In genomic region chr12:6198556-6198955, GRCh38 we compare ENCODE assay signal across 13 cellular contexts. TPM values are rescaled to one million over a fixed set of nuclear protein-coding genes. Genes with fewer than 3 reads are reported as not detected.
A peak's percentile ranks its signal among the peaks of the same experiment; 100 is the strongest.
DNase-seq lines count a peak whose midpoint lies in the region; ATAC-seq and TF ChIP-seq lines count a peak whose summit lies in the region.
"Had no signal": no experiment of that assay in that cellular context is flagged by ENCODE, and none has a peak within 500 bp of the region (broad histone marks: within the 10 kb centered on the region; RNA-seq: fewer than 3 reads in every experiment).

No MANE protein-coding gene starts in this region.

- no peaks in the 10 kb centered on the region for H3K36me3 ChIP-seq in breast epithelium
- H3K36me3 ChIP-seq in neural progenitor cell = no peaks in the 10 kb centered on the region
- H3K36me3 ChIP-seq in upper lobe of right lung = no peaks in the 10 kb centered on the region

- no peaks in the 10 kb centered on the region for H3K36me3 Mint-ChIP-seq in MCF 10A (ENCODE audit: insufficient read depth, unreplicated experiment)
- H3K36me3 Mint-ChIP-seq in dendritic cell treated with granulocyte-macrophage colony-stimulating factor and Interleukin-4, amounts not matched to agents 40 ng/mL and 50 ng/mL, for 4 days (ENCODE audit: low read depth) = no peaks in the 10 kb centered on the region
- H3K36me3 Mint-ChIP-seq in neural progenitor cell = no peaks in the 10 kb centered on the region

- H3K9ac ChIP-seq in neural progenitor cell = no peak overlapping the region

- H3K9me3 Mint-ChIP-seq in MCF 10A (ENCODE audit: unreplicated experiment) (no peaks in the 10 kb centered on the region), neural progenitor cell (no peaks in the 10 kb centered on the region)
- no peaks in the 10 kb centered on the region for H3K9me3 Mint-ChIP-seq in dendritic cell treated with granulocyte-macrophage colony-stimulating factor and Interleukin-4, amounts not matched to agents 40 ng/mL and 50 ng/mL, for 4 days

- no peaks in the 10 kb centered on the region for H3K79me2 ChIP-seq in neural progenitor cell (ENCODE audit: low read depth)

- no peaks in the 10 kb centered on the region for H3K27me3 ChIP-seq in breast epithelium
- H3K27me3 ChIP-seq in neural progenitor cell = peaks cover 62% of the 10 kb centered on the region
- no peaks in the 10 kb centered on the region for H3K27me3 ChIP-seq in upper lobe of right lung

- H3K9me3 ChIP-seq in breast epithelium (no peaks in the 10 kb centered on the region), neural progenitor cell (ENCODE audit: low read depth) (no peaks in the 10 kb centered on the region), upper lobe of right lung (no peaks in the 10 kb centered on the region)
- H3K9me3 ChIP-seq: A549 had no signal

- H3F3A ChIP-seq in neural progenitor cell (ENCODE audit: low read depth) = peaks cover 43% of the 10 kb centered on the region

- no peak overlapping the region for H2AFZ ChIP-seq in neural progenitor cell (replicated peaks)

- CTCF ChIA-PET in MCF 10A (lab: Yijun Ruan, JAX) = interaction anchor here (0.6 to 14.5 kb wide), 4 partner anchors 9 to 87 kb away, joined by 3 to 369 read pairs (median 106); no protein-coding TSS in a partner anchor

- intact Hi-C loops in breast epithelium (cut with DNase I; ENCODE audit: low total_unique reads) (no loop called here), MCF 10A (cut with micrococcal nuclease) (loop anchor here (5.0 kb wide), 1 partner anchor 34 kb away; no protein-coding TSS in a partner anchor), upper lobe of right lung (cut with DNase I) (loop anchor here (5.0 kb wide), 1 partner anchor 84 kb away; no protein-coding TSS in a partner anchor)
- intact Hi-C loops in dendritic cell treated with granulocyte-macrophage colony-stimulating factor and Interleukin-4, amounts not matched to agents 40 ng/mL and 50 ng/mL, for 4 days (cut with micrococcal nuclease) = loop anchor here (5.0 kb wide), 1 partner anchor 131 kb away; no protein-coding TSS in a partner anchor

- POLR2A ChIA-PET in MCF 10A (lab: Yijun Ruan, JAX) = interaction anchor here (1.0 to 1.9 kb wide), 2 partner anchors 28 to 86 kb away, joined by 3 to 4 read pairs; no protein-coding TSS in a partner anchor

- H3K4me3 ChIP-seq in breast epithelium (no peak overlapping the region), neural progenitor cell (no peak overlapping the region), upper lobe of right lung (peak overlapping the region; percentile 84)
- H3K4me3 ChIP-seq: A549 had no signal

- H3K27ac Mint-ChIP-seq in MCF 10A (ENCODE audit: low read depth, unreplicated experiment) = no peak overlapping the region
- peak overlapping the region; percentile 76 for H3K27ac Mint-ChIP-seq in dendritic cell treated with granulocyte-macrophage colony-stimulating factor and Interleukin-4, amounts not matched to agents 40 ng/mL and 50 ng/mL, for 4 days
- no peak overlapping the region for H3K27ac Mint-ChIP-seq in neural progenitor cell

- no peak for TF ChIP-seq POLR2A in breast epithelium (IDR thresholded peaks at IDR 0.05)

- peak overlapping the region; percentile 29 for H3K4me2 ChIP-seq in neural progenitor cell
- H3K4me2 ChIP-seq: A549 had no signal

- peak overlapping the region; percentile 95 to 98 for H3K27ac ChIP-seq in breast epithelium
- H3K27ac ChIP-seq in neural progenitor cell = no peak overlapping the region
- H3K27ac ChIP-seq in upper lobe of right lung = peak overlapping the region; percentile 92

- H3K4me1 ChIP-seq in breast epithelium (peaks cover 0 to 13% of the 10 kb centered on the region in 2 donors), neural progenitor cell (peaks cover 29% of the 10 kb centered on the region), upper lobe of right lung (peaks cover 41% of the 10 kb centered on the region)

- TF ChIP-seq CTCF in breast epithelium (IDR thresholded peaks at IDR 0.05) (no peak), MCF 10A (IDR thresholded peaks at IDR 0.05; ENCODE audit: unreplicated experiment) (no peak), neural progenitor cell (IDR thresholded peaks at IDR 0.05) (no peak), upper lobe of right lung (IDR thresholded peaks at IDR 0.05) (no peak)

- no TSS peak for BruUV-seq in MCF 10A (replicated peaks; lab: Mats Ljungman, UMichigan)

- no peak for DNase-seq in breast epithelium (ENCODE audit: low spot score in 2 of 2)
- no peak for DNase-seq in MCF 10A (ENCODE audit: unreplicated experiment)
- no peak for DNase-seq in neural progenitor cell (ENCODE audit: low spot score)
- no peak for DNase-seq in upper lobe of right lung
- no peak for DNase-seq in NCI-H128 (lab: John Stamatoyannopoulos, UW; ENCODE audit: unreplicated experiment)
- no peak for DNase-seq in AML-193 (lab: John Stamatoyannopoulos, UW)
- DNase-seq: activated CD8-positive, alpha-beta memory T cell treated with anti-CD3 and anti-CD28 coated beads for 24 hours; kidney; MM.1S; stimulated activated CD4-positive, alpha-beta T cell treated with anti-CD3 and anti-CD28 coated beads, Interleukin-15, amount 100 ng/mL, for 24 hours had no signal

- no peaks in the 10 kb centered on the region for H3K27me3 Mint-ChIP-seq in MCF 10A (ENCODE audit: insufficient read depth, unreplicated experiment)
- peaks cover 50% of the 10 kb centered on the region for H3K27me3 Mint-ChIP-seq in dendritic cell treated with granulocyte-macrophage colony-stimulating factor and Interleukin-4, amounts not matched to agents 40 ng/mL and 50 ng/mL, for 4 days
- peaks cover 47% of the 10 kb centered on the region for H3K27me3 Mint-ChIP-seq in neural progenitor cell (ENCODE audit: insufficient read depth, low read depth)

- H3K4me3 Mint-ChIP-seq in MCF 10A (ENCODE audit: unreplicated experiment) = no peak overlapping the region
- peak overlapping the region; percentile 66 for H3K4me3 Mint-ChIP-seq in dendritic cell treated with granulocyte-macrophage colony-stimulating factor and Interleukin-4, amounts not matched to agents 40 ng/mL and 50 ng/mL, for 4 days
- H3K4me3 Mint-ChIP-seq in neural progenitor cell = peak overlapping the region; percentile 85

- peaks cover 9% of the 10 kb centered on the region for H4K20me1 ChIP-seq in neural progenitor cell (ENCODE audit: low read depth)

- H3K4me1 Mint-ChIP-seq in MCF 10A (ENCODE audit: insufficient read depth, unreplicated experiment) (peaks cover 34% of the 10 kb centered on the region), neural progenitor cell (peaks cover 55% of the 10 kb centered on the region)
- H3K4me1 Mint-ChIP-seq in dendritic cell treated with granulocyte-macrophage colony-stimulating factor and Interleukin-4, amounts not matched to agents 40 ng/mL and 50 ng/mL, for 4 days (ENCODE audit: low read depth) = peaks cover 74% of the 10 kb centered on the region

- ATAC-seq in upper lobe of right lung (no peak), HG02763 (IDR thresholded peaks at IDR 0.05; ENCODE audit: unreplicated experiment) (no peak)
- ATAC-seq: A549 had no signal

RNA-seq across cellular contexts. Expression of gene CD9, which starts 1.6 kb away (rescaled TPM):
- total RNA-seq in breast epithelium = 100 to 1,000 TPM in 2 of 3 donors, 10 to 100 TPM in 1; 91.1 to 436 (median 243) TPM
- total RNA-seq in MCF 10A (2022) = 31.1 and 40.7 TPM in 2 replicates
- 3.1 and 3.6 TPM in 2 replicates for total RNA-seq in neural progenitor cell (ENCODE audit: low replicate concordance)
- 445 TPM for total RNA-seq in upper lobe of right lung
